ENCODE assay signal across 1 cellular context in the genomic region with DNA sequence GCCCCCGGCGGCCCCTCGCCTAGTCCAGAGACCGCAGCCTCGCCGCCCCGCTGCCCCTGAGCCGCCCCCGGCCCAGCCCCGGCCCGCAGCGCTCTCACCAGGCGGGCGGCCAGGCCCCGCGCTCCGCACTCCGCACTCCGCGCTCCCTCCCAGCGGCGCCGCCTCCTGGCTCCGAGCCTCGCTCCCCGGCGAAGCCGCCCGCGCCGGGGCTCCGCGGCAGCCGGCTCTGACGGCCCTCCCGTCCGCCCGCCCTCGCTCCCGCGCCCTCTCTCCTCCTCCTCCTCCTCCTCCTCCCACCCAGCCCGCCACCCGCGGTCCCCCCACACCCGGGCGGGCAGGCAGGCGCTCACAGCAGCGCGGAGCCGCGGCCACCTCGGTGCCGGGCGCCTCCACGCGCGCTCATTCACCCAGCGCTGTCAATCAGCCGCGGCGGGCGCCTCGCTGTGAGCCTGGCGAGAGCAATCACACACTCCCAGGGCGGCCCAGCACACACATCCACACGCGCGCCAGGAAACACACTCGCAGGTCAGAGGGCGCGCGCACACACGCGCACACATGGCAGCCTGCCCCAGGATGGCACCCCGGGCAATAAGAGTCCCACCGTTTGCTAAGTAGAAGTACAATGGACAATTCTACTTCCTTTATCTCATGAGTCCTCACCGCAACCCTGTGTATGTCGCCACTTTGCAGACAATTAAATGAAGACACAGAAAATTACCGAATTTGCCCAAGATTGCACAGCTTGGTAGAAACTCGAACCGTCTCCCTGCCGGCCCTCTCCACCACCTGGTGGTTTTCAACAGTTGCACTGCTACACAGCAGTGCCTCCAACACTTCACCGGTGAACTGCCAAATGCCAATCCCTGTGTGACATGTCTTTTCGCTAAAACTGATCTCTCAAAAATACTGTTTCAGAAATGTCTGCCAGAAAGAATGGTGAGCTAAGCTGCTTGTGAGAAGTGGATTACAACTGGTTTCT.
TF ChIP-seq lines count a peak whose summit lies in the region.

Gene PRRT4, minus strand, starts transcription at position 228 of the 979 bp plus-strand sequence.

TF ChIP-seq in endothelial cell of umbilical vein, 7 proteins besides CTCF, POLR2A, EP300 and RAD21 (continued from another document):
- TF ChIP-seq MYC (IDR thresholded peaks at IDR 0.05; ENCODE audit: low read depth, low read length) (no peak), POLR2AphosphoS5 (IDR thresholded peaks at IDR 0.05; ENCODE audit: insufficient read depth, low read depth, low read length) (no peak), GATA2 (IDR thresholded peaks at IDR 0.05; ENCODE audit: insufficient read depth, insufficient read length, low read depth, low read length) (no peak), EZH2 (IDR thresholded peaks at IDR 0.05; ENCODE audit: borderline replicate concordance, low read depth, low read length, severe bottlenecking) (peak; percentile 89)
- TF ChIP-seq, protein P1, sequence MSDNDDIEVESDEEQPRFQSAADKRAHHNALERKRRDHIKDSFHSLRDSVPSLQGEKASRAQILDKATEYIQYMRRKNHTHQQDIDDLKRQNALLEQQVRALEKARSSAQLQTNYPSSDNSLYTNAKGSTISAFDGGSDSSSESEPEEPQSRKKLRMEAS (IDR thresholded peaks at IDR 0.05; ENCODE audit: insufficient read depth, insufficient read length): no peak
